ENCODE assay signal across 12 cellular contexts in the genomic region with DNA sequence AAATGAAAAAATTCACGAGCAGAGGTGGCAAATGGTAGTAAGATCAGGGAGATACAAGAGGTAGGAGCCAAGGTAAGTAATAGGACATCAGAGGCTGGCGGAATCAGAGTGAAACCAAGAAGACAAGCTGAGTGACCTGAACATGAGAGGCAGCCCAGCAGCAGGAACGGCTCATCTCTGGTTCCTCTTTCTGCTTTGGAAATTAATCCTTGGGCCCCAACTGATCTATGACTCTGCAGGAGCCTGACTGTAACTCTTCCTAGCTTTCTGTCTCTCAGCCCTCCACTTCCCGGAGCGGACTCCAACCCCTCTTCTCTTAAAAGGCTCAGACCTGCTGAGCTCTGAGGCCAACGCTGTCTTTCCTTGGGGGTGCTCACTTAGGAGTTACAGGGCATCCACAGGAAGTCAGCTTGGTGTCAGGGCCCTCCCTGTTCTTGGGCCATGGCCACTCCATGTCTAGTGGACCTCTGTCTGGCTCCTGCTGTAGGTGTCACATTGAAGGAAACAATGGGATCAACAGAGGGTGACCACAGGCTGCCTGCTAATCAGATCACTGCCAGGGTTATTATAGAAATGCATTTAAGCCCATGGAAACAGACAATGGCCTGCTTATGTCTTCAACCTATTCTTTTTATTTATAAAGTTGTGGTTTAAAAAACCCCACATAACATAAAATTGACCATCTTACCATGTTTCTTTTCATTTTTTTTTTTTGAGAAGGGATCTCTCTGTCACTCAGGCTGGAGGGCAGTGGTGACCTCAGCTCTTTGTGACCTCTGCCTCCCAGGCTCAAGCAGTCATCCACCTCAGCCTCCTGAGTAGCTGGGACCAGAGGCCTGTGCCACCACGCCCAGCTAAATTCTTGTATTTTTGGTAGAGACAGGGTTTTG. TPM values are rescaled to one million over a fixed set of nuclear protein-coding genes. Genes with fewer than 3 reads are reported as not detected.
DNase-seq lines count a peak whose midpoint lies in the region; ATAC-seq lines count a peak whose summit lies in the region.
"Had no signal": no experiment of that assay in that cellular context is flagged by ENCODE, and none has a peak within 500 bp of the region (broad histone marks: within the 10 kb centered on the region; RNA-seq: fewer than 3 reads in every experiment).

No MANE protein-coding gene starts in this region.

- H3K4me3 Mint-ChIP-seq in activated naive CD4-positive, alpha-beta T cell treated with anti-CD3 and anti-CD28 coated beads for 36 hours, result no peak overlapping the region
- H3K4me3 Mint-ChIP-seq: WTC11 had no signal

- H3K27ac Mint-ChIP-seq in activated naive CD4-positive, alpha-beta T cell treated with anti-CD3 and anti-CD28 coated beads for 36 hours, result no peak overlapping the region
- H3K27ac Mint-ChIP-seq: WTC11 had no signal

- no peaks in the 10 kb centered on the region for H3K27me3 ChIP-seq in trophoblast cell (ENCODE audit: insufficient read depth, low read length)

- CTCF ChIA-PET in activated naive CD4-positive, alpha-beta T cell treated with anti-CD3 and anti-CD28 coated beads for 36 hours (lab: Charles Lee), result interaction anchor here (1.0 to 1.9 kb wide), 3 partner anchors 11 to 309 kb away, joined by 3 to 4 read pairs (median 3); no protein-coding TSS in a partner anchor

- H3K18ac ChIP-seq in trophoblast cell (ENCODE audit: low read length), result no peak overlapping the region

- H3K9ac ChIP-seq in trophoblast cell (ENCODE audit: low read length), result no peak overlapping the region

- no peak overlapping the region for H3K23ac ChIP-seq in trophoblast cell (ENCODE audit: low read length)

- ATAC-seq in HG02571 (IDR thresholded peaks at IDR 0.05; ENCODE audit: unreplicated experiment), result peak; percentile 53
- ATAC-seq: lower lobe of right lung, WTC11 had no signal

- H3K36me3 Mint-ChIP-seq in activated naive CD4-positive, alpha-beta T cell treated with anti-CD3 and anti-CD28 coated beads for 36 hours (ENCODE audit: low read depth), result no peaks in the 10 kb centered on the region
- H3K36me3 Mint-ChIP-seq: WTC11 had no signal

- H4K91ac ChIP-seq in trophoblast cell (ENCODE audit: low read depth, low read length), result peak overlapping the region; percentile 32

- peak overlapping the region; percentile 11 for H2BK12ac ChIP-seq in trophoblast cell (ENCODE audit: low read length)

- intact Hi-C loops in activated naive CD4-positive, alpha-beta T cell treated with anti-CD3 and anti-CD28 coated beads for 36 hours (cut with micrococcal nuclease), result no loop called here

- no peak overlapping the region for H2AFZ ChIP-seq in trophoblast cell (ENCODE audit: insufficient read depth, low read length, poor library complexity)

- H3K9me3 ChIP-seq in trophoblast cell (ENCODE audit: insufficient read depth, low read depth, low read length), result peaks cover 3% of the 10 kb centered on the region
- H3K9me3 ChIP-seq: lower lobe of right lung had no signal

- peak overlapping the region; percentile 22 for H2AK5ac ChIP-seq in trophoblast cell (ENCODE audit: low read length)

- no peaks in the 10 kb centered on the region for H3K9me3 Mint-ChIP-seq in activated naive CD4-positive, alpha-beta T cell treated with anti-CD3 and anti-CD28 coated beads for 36 hours
- H3K9me3 Mint-ChIP-seq: WTC11 had no signal

- no CpG with 5 or more reads among the region's 7 CpGs for WGBS in trophoblast cell (ENCODE audit: extremely low coverage, insufficient coverage, insufficient read length)

- no peaks in the 10 kb centered on the region for H3K4me1 Mint-ChIP-seq in activated naive CD4-positive, alpha-beta T cell treated with anti-CD3 and anti-CD28 coated beads for 36 hours (ENCODE audit: low read depth)

- H3K4me3 ChIP-seq in trophoblast cell (ENCODE audit: low read depth, low read length), result no peak overlapping the region
- H3K4me3 ChIP-seq: lower lobe of right lung, skin epidermis had no signal

- H3K4me1 ChIP-seq in trophoblast cell (ENCODE audit: control insufficient read depth in 1 of 2, insufficient read depth in 2 of 2, low read length in 2 of 2), result peaks cover 0 to 6% of the 10 kb centered on the region in 2 experiments
- H3K4me1 ChIP-seq: lower lobe of right lung had no signal

- DNase-seq in NCI-H82 (lab: John Stamatoyannopoulos, UW), result peak; percentile 53
- DNase-seq in NCI-H82 treated with DMSO at 0.1 percent for 48 hours (lab: John Stamatoyannopoulos, UW; ENCODE audit: unreplicated experiment), result no peak
- peak; percentile 35 for DNase-seq in KBM-7
- no peak for DNase-seq in trophoblast cell
- no peak for DNase-seq in G401 (ENCODE audit: low spot score)
- DNase-seq in dermis blood vessel endothelial cell, result no peak
- no peak for DNase-seq in activated naive CD4-positive, alpha-beta T cell treated with anti-CD3 and anti-CD28 coated beads for 36 hours
- DNase-seq: amniotic stem cell, lower lobe of right lung had no signal

- no peak overlapping the region for H3K4me2 ChIP-seq in trophoblast cell (ENCODE audit: low read length)

- no peak overlapping the region for H3K4ac ChIP-seq in trophoblast cell (ENCODE audit: low read depth, low read length)

- peak overlapping the region; percentile 28 for H3K14ac ChIP-seq in trophoblast cell (ENCODE audit: low read length)

- in situ Hi-C loops in KBM-7 (cut with MboI; ENCODE audit: low pct_unique_long_range_greater_than_20kb, low sequenced_read_pairs), result loop anchor here (25.0 kb wide), 3 partner anchors 296 to 504 kb away; a partner anchor contains a TSS
- in situ Hi-C loops in G401 (cut with HindIII; ENCODE audit: low sequenced_read_pairs), result no loop called here

- no peaks in the 10 kb centered on the region for H3K79me2 ChIP-seq in trophoblast cell (ENCODE audit: control insufficient read depth, insufficient read depth, low read length, poor library complexity)

- H2BK5ac ChIP-seq in trophoblast cell (ENCODE audit: low read depth, low read length, poor library complexity), result no peak overlapping the region

- H3K79me1 ChIP-seq in trophoblast cell (ENCODE audit: low read length), result no peaks in the 10 kb centered on the region

- no peaks in the 10 kb centered on the region for H3K27me3 Mint-ChIP-seq in activated naive CD4-positive, alpha-beta T cell treated with anti-CD3 and anti-CD28 coated beads for 36 hours (ENCODE audit: low read depth)

- no peak overlapping the region for H4K12ac ChIP-seq in trophoblast cell (ENCODE audit: low read depth, low read length)

- no peak overlapping the region for H3K27ac ChIP-seq in trophoblast cell (ENCODE audit: low read depth, low read length)
- H3K27ac ChIP-seq: lower lobe of right lung, skin epidermis had no signal

- H2BK120ac ChIP-seq in trophoblast cell (ENCODE audit: insufficient read depth, low read length, poor library complexity), result no peak overlapping the region

- no peaks in the 10 kb centered on the region for H3K36me3 ChIP-seq in trophoblast cell (ENCODE audit: control insufficient read depth in 1 of 2, insufficient read depth in 2 of 2, low read length in 2 of 2)
- H3K36me3 ChIP-seq: lower lobe of right lung had no signal

- peak overlapping the region; percentile 26 for H4K8ac ChIP-seq in trophoblast cell (ENCODE audit: low read depth, low read length)

RNA-seq across cellular contexts. Expression of a gene that starts 22.5 kb away (rescaled TPM):
- 21.8 and 22.1 TPM in 2 replicates for polyA plus RNA-seq in trophoblast cell (2013)
- 18.4 and 24.9 TPM in 2 replicates for total RNA-seq in G401 (2014; rRNA removed; shearing (Covaris generic))
- 32.8 and 33.4 TPM in 2 replicates for total RNA-seq in dermis blood vessel endothelial cell
- total RNA-seq in activated naive CD4-positive, alpha-beta T cell treated with anti-CD3 and anti-CD28 coated beads for 36 hours, result 1 to 10 TPM; 1.2 TPM

Comparison
In these comparisons a context has a peak if more than half of its experiments do, and no peak if none do; other contexts are left out.
1. DNase-seq: peak in NCI-H82 (single experiment) and KBM-7 (single experiment); none in NCI-H82 treated with DMSO at 0.1 percent for 48 hours (single experiment), trophoblast cell (0 of 2), G401 (single experiment), dermis blood vessel endothelial cell (single experiment) and activated naive CD4-positive, alpha-beta T cell treated with anti-CD3 and anti-CD28 coated beads for 36 hours (single experiment).